In the genomic region with DNA sequence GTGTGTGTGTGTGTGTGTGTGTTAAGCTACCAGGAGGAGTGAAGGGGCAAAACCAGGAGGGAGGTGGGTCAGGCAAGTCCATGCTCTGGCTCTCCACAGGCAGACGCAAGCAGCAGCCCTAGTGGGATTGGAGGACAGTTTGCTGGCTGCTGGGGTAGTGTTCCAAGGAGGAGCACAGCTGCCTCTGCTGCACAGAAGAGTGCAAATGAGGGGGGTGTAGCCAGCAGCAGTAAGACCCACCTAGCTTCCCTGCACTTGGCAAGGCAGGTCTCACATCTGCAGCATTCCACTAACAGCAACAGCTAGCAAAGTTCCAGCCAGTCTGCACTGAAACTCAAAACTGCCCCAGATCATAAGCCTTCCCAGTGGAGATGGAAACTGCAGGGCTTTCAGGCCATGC, we compare ENCODE assay signal across 29 cellular contexts.
"Had no signal": no experiment of that assay in that cellular context is flagged by ENCODE, and none has a peak within 500 bp of the region (broad histone marks: within the 10 kb centered on the region; RNA-seq: fewer than 3 reads in every experiment).

No MANE protein-coding gene starts in this region.

- H3K4me1 Mint-ChIP-seq: activated CD4-positive, alpha-beta memory T cell treated with anti-CD3 and anti-CD28 coated beads, Interleukin-2, amount 10 ng/mL, durations not matched to agents 7 days and 5 days; activated naive CD4-positive, alpha-beta T cell treated with anti-CD3 and anti-CD28 coated beads, Interleukin-2, amount 10 ng/mL, durations not matched to agents 7 days and 5 days; brain had no signal

- H3K4me3 Mint-ChIP-seq: activated CD4-positive, alpha-beta memory T cell treated with anti-CD3 and anti-CD28 coated beads, Interleukin-2, amount 10 ng/mL, durations not matched to agents 7 days and 5 days; activated CD8-positive, alpha-beta memory T cell treated with anti-CD3 and anti-CD28 coated beads, Interleukin-2, amount 10 ng/mL, durations not matched to agents 7 days and 5 days; activated naive CD4-positive, alpha-beta T cell treated with anti-CD3 and anti-CD28 coated beads, Interleukin-2, amount 10 ng/mL, durations not matched to agents 7 days and 5 days; activated naive CD8-positive, alpha-beta T cell; activated naive CD8-positive, alpha-beta T cell treated with anti-CD3 and anti-CD28 coated beads, Interleukin-2, amount 50 U/mL, for 24 hours; brain; T-helper 2 cell treated with Interferon-gamma antibody and Interleukin-4, amounts not matched to agents 5 μg/mL and 100 μg/mL, for 36 hours had no signal

- H3K27me3 Mint-ChIP-seq: activated CD4-positive, alpha-beta memory T cell treated with anti-CD3 and anti-CD28 coated beads, Interleukin-2, amount 10 ng/mL, durations not matched to agents 7 days and 5 days; activated CD8-positive, alpha-beta memory T cell treated with anti-CD3 and anti-CD28 coated beads, Interleukin-2, amount 10 ng/mL, durations not matched to agents 7 days and 5 days; activated naive CD4-positive, alpha-beta T cell treated with anti-CD3 and anti-CD28 coated beads, Interleukin-2, amount 10 ng/mL, durations not matched to agents 7 days and 5 days; activated naive CD8-positive, alpha-beta T cell; activated naive CD8-positive, alpha-beta T cell treated with anti-CD3 and anti-CD28 coated beads, Interleukin-2, amount 50 U/mL, for 24 hours had no signal

- H3K36me3 ChIP-seq: SJCRH30 had no signal

- H3K4me1 ChIP-seq: SJCRH30 had no signal

- DNase-seq: activated CD4-positive, alpha-beta memory T cell treated with anti-CD3 and anti-CD28 coated beads, Interleukin-2, amount 10 ng/mL, durations not matched to agents 7 days and 5 days; activated CD4-positive, alpha-beta T cell treated with anti-CD3 and anti-CD28 coated beads for 1 hour; activated CD4-positive, alpha-beta T cell treated with anti-CD3 and anti-CD28 coated beads for 48 hours; activated CD4-positive, CD25-positive, alpha-beta regulatory T cell; activated CD8-positive, alpha-beta memory T cell treated with anti-CD3 and anti-CD28 coated beads for 24 hours; activated CD8-positive, alpha-beta memory T cell treated with anti-CD3 and anti-CD28 coated beads, Interleukin-2, amount 10 ng/mL, durations not matched to agents 7 days and 5 days; activated CD8-positive, alpha-beta memory T cell treated with anti-CD3 and anti-CD28 coated beads, Interleukin-2, amount 50 U/mL, for 48 hours; activated effector memory CD4-positive, alpha-beta T cell treated with Interleukin-2 at 50 U/mL for 16 hours; activated naive CD4-positive, alpha-beta T cell treated with anti-CD3 and anti-CD28 coated beads, Interleukin-2, amount 10 ng/mL, durations not matched to agents 7 days and 5 days; activated naive CD8-positive, alpha-beta T cell treated with anti-CD3 and anti-CD28 coated beads, Interleukin-2, amount 50 U/mL, for 24 hours; activated T-cell treated with anti-CD3 and anti-CD28 coated beads, Interleukin-2, amount 50 U/mL, for 48 hours; anterior cingulate cortex; MM.1S; MV-4-11; NCI-H1092; NCI-H1436 treated with DMSO at 0.1 percent for 48 hours; NCI-H1694 treated with DMSO at 0.1 percent for 48 hours; NCI-H2029; NCI-H345; NCI-H524 treated with DMSO at 0.1 percent for 48 hours; SHP77; SJCRH30 had no signal

- H3K27ac ChIP-seq: KMS-11, SJCRH30, SK-N-MC, VCaP had no signal

- H3K4me2 ChIP-seq: KMS-11 had no signal

- H3K4me3 ChIP-seq: SJCRH30, SK-N-MC had no signal

- H3K27ac Mint-ChIP-seq: activated CD4-positive, alpha-beta memory T cell treated with anti-CD3 and anti-CD28 coated beads, Interleukin-2, amount 10 ng/mL, durations not matched to agents 7 days and 5 days; activated CD8-positive, alpha-beta memory T cell treated with anti-CD3 and anti-CD28 coated beads, Interleukin-2, amount 10 ng/mL, durations not matched to agents 7 days and 5 days; activated naive CD4-positive, alpha-beta T cell treated with anti-CD3 and anti-CD28 coated beads, Interleukin-2, amount 10 ng/mL, durations not matched to agents 7 days and 5 days; activated naive CD8-positive, alpha-beta T cell; brain had no signal

- H3K9ac ChIP-seq: KMS-11 had no signal

- H3K27me3 ChIP-seq: SJCRH30 had no signal

- ATAC-seq: activated CD8-positive, alpha-beta memory T cell treated with anti-CD3 and anti-CD28 coated beads, Interleukin-2, amount 10 ng/mL, durations not matched to agents 7 days and 5 days; activated naive CD8-positive, alpha-beta T cell treated with anti-CD3 and anti-CD28 coated beads, Interleukin-2, amount 50 U/mL, for 24 hours; Panc1 had no signal
